2 cellular contexts compared by ENCODE assay signal in the genomic region with DNA sequence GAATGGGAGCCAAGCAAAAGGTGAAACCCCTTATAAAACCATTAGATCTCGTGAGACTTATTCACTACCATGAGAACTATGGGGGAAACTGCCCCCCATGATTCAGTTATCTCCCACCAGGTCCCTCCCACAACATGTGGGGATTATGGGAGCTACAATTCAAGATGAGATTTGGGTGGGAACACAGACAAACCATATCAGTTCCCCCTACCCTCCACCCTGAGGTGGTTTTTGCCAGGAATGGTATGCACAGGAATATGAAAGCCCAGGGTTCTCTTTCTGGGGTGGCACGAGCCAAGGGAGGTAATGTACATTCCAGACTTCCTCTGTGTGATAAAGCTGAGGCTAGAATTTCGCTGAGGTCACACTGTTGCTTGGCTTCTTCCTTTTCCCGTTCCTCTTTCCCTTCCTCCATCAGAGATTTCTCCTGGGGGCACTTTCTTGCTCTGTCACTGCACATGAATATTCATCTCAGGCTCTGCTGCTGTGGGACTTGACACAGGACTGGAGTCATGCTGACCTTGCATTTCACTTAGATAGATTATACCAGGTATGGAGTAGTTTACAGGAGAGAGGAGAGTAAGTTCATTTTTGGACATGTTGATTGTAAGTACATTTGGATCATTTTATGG.
TF ChIP-seq lines count a peak whose summit lies in the region.

No MANE protein-coding gene starts in this region.

TF ChIP-seq in H1, 55 proteins besides CTCF, POLR2A, EP300 and RAD21:
- TF ChIP-seq CHD7 (IDR thresholded peaks at IDR 0.05; ENCODE audit: insufficient replicate concordance, low read length) (no peak), RFX5 (IDR thresholded peaks at IDR 0.05; ENCODE audit: borderline replicate concordance, low read depth, low read length) (no peak), KDM1A (IDR thresholded peaks at IDR 0.05; ENCODE audit: borderline replicate concordance, low read length) (no peak), TAF1 (IDR thresholded peaks at IDR 0.05; ENCODE audit: low read depth, low read length) (no peak), ATF2 (IDR thresholded peaks at IDR 0.05; ENCODE audit: low read length) (no peak), MAFK (IDR thresholded peaks at IDR 0.05; ENCODE audit: low read depth, low read length) (no peak), CREB1 (IDR thresholded peaks at IDR 0.05) (no peak), JUN (IDR thresholded peaks at IDR 0.05; ENCODE audit: low read depth, low read length) (no peak), POLR2AphosphoS5 (IDR thresholded peaks at IDR 0.05; ENCODE audit: low read depth, low read length) (no peak)

TF ChIP-seq in HepG2, 621 proteins besides CTCF, POLR2A, EP300 and RAD21:
- no peak for TF ChIP-seq SAP130 (CRISPR knock-in tag; IDR thresholded peaks at IDR 0.05; ENCODE audit: low read depth)
- TF ChIP-seq ZNF3 (CRISPR knock-in tag; IDR thresholded peaks at IDR 0.05), result no peak
- no peak for TF ChIP-seq ZSCAN9 (CRISPR knock-in tag; IDR thresholded peaks at IDR 0.05; ENCODE audit: borderline replicate concordance)
- TF ChIP-seq DNMT3B (CRISPR knock-in tag; conservative IDR thresholded peaks at IDR 0.05), result no peak
- peak; percentile 28 to 61; a peak in 2 of 4 replicates for TF ChIP-seq MAFK (conservative IDR thresholded peaks at IDR 0.05 in 1 of 2, IDR thresholded peaks at IDR 0.05 in 1 of 2; ENCODE audit: low read length in 2 of 2)
- TF ChIP-seq ZNF234 (CRISPR knock-in tag; conservative IDR thresholded peaks at IDR 0.05), result no peak
- peak; percentile 40 for TF ChIP-seq MAFF (IDR thresholded peaks at IDR 0.05; ENCODE audit: low read depth, low read length)
- no peak for TF ChIP-seq AGO2 (optimal IDR thresholded peaks at IDR 0.05; ENCODE audit: low read depth, low read length)
- no peak for TF ChIP-seq SNAPC2 (CRISPR knock-in tag; IDR thresholded peaks at IDR 0.05)
- TF ChIP-seq ZBTB46 (CRISPR knock-in tag; IDR thresholded peaks at IDR 0.05; ENCODE audit: borderline replicate concordance), result no peak
- TF ChIP-seq TAF15 (IDR thresholded peaks at IDR 0.05; ENCODE audit: low read depth, low read length, poor library complexity, severe bottlenecking), result no peak
